ENCODE assay signal across 18 cellular contexts in genomic region chr5:80077317-80077716, GRCh38. TPM values are rescaled to one million over a fixed set of nuclear protein-coding genes. Genes with fewer than 3 reads are reported as not detected.
DNase-seq lines count a peak whose midpoint lies in the region; ATAC-seq and TF ChIP-seq lines count a peak whose summit lies in the region.
"Had no signal": no experiment of that assay in that cellular context is flagged by ENCODE, and none has a peak within 500 bp of the region (broad histone marks: within the 10 kb centered on the region; RNA-seq: fewer than 3 reads in every experiment).

No MANE protein-coding gene starts in this region.

- no CpG with 5 or more reads among the region's 2 CpGs for WGBS in neuronal stem cell (ENCODE audit: extremely low coverage in 2 of 2, insufficient read length in 2 of 2, insufficient replicate concordance in 1 of 2), 2 donors

- intact Hi-C loops in left ventricle myocardium inferior (cut with micrococcal nuclease) (no loop called here), gastrocnemius medialis (cut with DNase I; ENCODE audit: low total_unique reads) (no loop called here)

- no peak overlapping the region for H3K14ac ChIP-seq in neuronal stem cell (ENCODE audit: low read length)

- no peak overlapping the region for H3K4me3 ChIP-seq in cardiac muscle cell
- no peak overlapping the region for H3K4me3 ChIP-seq in left ventricle myocardium inferior
- H3K4me3 ChIP-seq in neuronal stem cell (ENCODE audit: low read length in 2 of 2): no peak overlapping the region
- no peak overlapping the region for H3K4me3 ChIP-seq in gastrocnemius medialis
- H3K4me3 ChIP-seq: A549, GM23248, HAP-1 had no signal

- no peak for ATAC-seq in HG03571 (IDR thresholded peaks at IDR 0.05; ENCODE audit: unreplicated experiment)
- no peak for ATAC-seq in gastrocnemius medialis

- no peak overlapping the region for H3K27ac Mint-ChIP-seq in activated naive CD8-positive, alpha-beta T cell treated with anti-CD3 and anti-CD28 coated beads for 36 hours
- H3K27ac Mint-ChIP-seq: CD4-positive, alpha-beta T cell had no signal

- TF ChIP-seq CTCF in cardiac muscle cell (IDR thresholded peaks at IDR 0.05; ENCODE audit: low read depth, low read length): no peak
- no peak for TF ChIP-seq CTCF in left ventricle myocardium inferior (IDR thresholded peaks at IDR 0.05; ENCODE audit: borderline replicate concordance)
- TF ChIP-seq CTCF in gastrocnemius medialis (IDR thresholded peaks at IDR 0.05 in 4 of 5, conservative IDR thresholded peaks at IDR 0.05 in 1 of 5): no peak

- no peaks in the 10 kb centered on the region for H3K4me1 Mint-ChIP-seq in activated naive CD8-positive, alpha-beta T cell treated with anti-CD3 and anti-CD28 coated beads for 36 hours

- no peak overlapping the region for H4K91ac ChIP-seq in neuronal stem cell (ENCODE audit: low read depth, low read length, poor library complexity)

- no peaks in the 10 kb centered on the region for H3K79me1 ChIP-seq in neuronal stem cell (ENCODE audit: low read depth, low read length)

- H3K23ac ChIP-seq in neuronal stem cell (ENCODE audit: low read depth, low read length, poor library complexity): peak overlapping the region; percentile 28

- no peak overlapping the region for H3K4me3 Mint-ChIP-seq in activated naive CD8-positive, alpha-beta T cell treated with anti-CD3 and anti-CD28 coated beads for 36 hours
- H3K4me3 Mint-ChIP-seq: CD4-positive, alpha-beta T cell had no signal

- H2BK12ac ChIP-seq in neuronal stem cell (ENCODE audit: low read length): no peak overlapping the region

- no peak overlapping the region for H2BK120ac ChIP-seq in neuronal stem cell (ENCODE audit: low read depth, low read length)

- no peak overlapping the region for H2BK5ac ChIP-seq in neuronal stem cell (ENCODE audit: low read length)

- no peak overlapping the region for H3K9ac ChIP-seq in neuronal stem cell (ENCODE audit: low read depth, low read length, poor library complexity)
- H3K9ac ChIP-seq: GM23248 had no signal

- no peaks in the 10 kb centered on the region for H3K36me3 ChIP-seq in cardiac muscle cell
- H3K36me3 ChIP-seq in left ventricle myocardium inferior: no peaks in the 10 kb centered on the region
- peaks cover under 1 to 1% of the 10 kb centered on the region in 2 donors for H3K36me3 ChIP-seq in neuronal stem cell (replicated peaks in 1 of 2; ENCODE audit: control insufficient read depth in 2 of 2, insufficient read depth in 2 of 2, low read length in 2 of 2)
- H3K36me3 ChIP-seq in gastrocnemius medialis: peaks cover 0 to 3% of the 10 kb centered on the region in 2 donors
- H3K36me3 ChIP-seq: HAP-1 had no signal

- in situ Hi-C loops in gastrocnemius medialis (cut with MboI; ENCODE audit: low sequenced_read_pairs in 4 of 4): loop anchor here in 1 of 4 donors (25.0 kb wide), 1 partner anchor 585 kb away; the partner anchor contains the start of genes DHFR and MSH3

- no peak overlapping the region for H2AK5ac ChIP-seq in neuronal stem cell (ENCODE audit: low read depth, low read length)

- H3K36me3 Mint-ChIP-seq in activated naive CD8-positive, alpha-beta T cell treated with anti-CD3 and anti-CD28 coated beads for 36 hours: no peaks in the 10 kb centered on the region

- no peak overlapping the region for H2BK15ac ChIP-seq in neuronal stem cell (ENCODE audit: low read length)

- H3K27me3 Mint-ChIP-seq in activated naive CD8-positive, alpha-beta T cell treated with anti-CD3 and anti-CD28 coated beads for 36 hours: no peaks in the 10 kb centered on the region
- H3K27me3 Mint-ChIP-seq: CD4-positive, alpha-beta T cell had no signal

- no peak overlapping the region for H2AFZ ChIP-seq in neuronal stem cell (ENCODE audit: low read length)
- H2AFZ ChIP-seq: GM23248 had no signal

- no peak overlapping the region for H3K18ac ChIP-seq in neuronal stem cell (ENCODE audit: low read length)

- H4K8ac ChIP-seq in neuronal stem cell (ENCODE audit: low read depth, low read length): no peak overlapping the region

- H3K27me3 ChIP-seq in cardiac muscle cell (no peaks in the 10 kb centered on the region), left ventricle myocardium inferior (ENCODE audit: low read depth) (no peaks in the 10 kb centered on the region), neuronal stem cell (ENCODE audit: control insufficient read depth in 3 of 3, insufficient read depth in 3 of 3, low read depth in 1 of 3, low read length in 3 of 3) (no peaks in the 10 kb centered on the region), gastrocnemius medialis (no peaks in the 10 kb centered on the region)

- peak; percentile 32 for DNase-seq in activated CD8-positive, alpha-beta memory T cell treated with anti-CD3 and anti-CD28 coated beads for 24 hours
- no peak for DNase-seq in activated CD8-positive, alpha-beta memory T cell treated with anti-CD3 and anti-CD28 coated beads, Interleukin-2, amount 50 U/mL, for 4 hours
- DNase-seq in cardiac muscle cell (ENCODE audit: low read depth in 1 of 2, low spot score in 1 of 2): no peak
- DNase-seq in left ventricle myocardium inferior: no peak
- DNase-seq in neuronal stem cell (ENCODE audit: low spot score): no peak
- DNase-seq in activated naive CD8-positive, alpha-beta T cell treated with anti-CD3 and anti-CD28 coated beads for 36 hours: no peak
- DNase-seq in gastrocnemius medialis: no peak
- DNase-seq: AML-193; CD4-positive, alpha-beta T cell; DMS153; DMS79; GDM1; GM23248 had no signal

- H3K4me1 ChIP-seq in cardiac muscle cell (ENCODE audit: low read depth): peaks cover 11% of the 10 kb centered on the region
- H3K4me1 ChIP-seq in left ventricle myocardium inferior: peaks cover 24% of the 10 kb centered on the region
- H3K4me1 ChIP-seq in neuronal stem cell (ENCODE audit: control insufficient read depth in 2 of 2, insufficient read depth in 1 of 2, low read depth in 1 of 2, low read length in 2 of 2): no peaks in the 10 kb centered on the region
- peaks cover under 1 to 2% of the 10 kb centered on the region in 2 donors for H3K4me1 ChIP-seq in gastrocnemius medialis
- H3K4me1 ChIP-seq: A549, HAP-1 had no signal

- H3K4me2 ChIP-seq in neuronal stem cell (ENCODE audit: insufficient read depth, low read length, poor library complexity, severe bottlenecking): no peak overlapping the region
- H3K4me2 ChIP-seq: A549 had no signal

- H3K4ac ChIP-seq in neuronal stem cell (ENCODE audit: low read length): no peak overlapping the region

- H3K9me3 ChIP-seq in cardiac muscle cell (ENCODE audit: low read depth) (no peaks in the 10 kb centered on the region), left ventricle myocardium inferior (replicated peaks) (no peaks in the 10 kb centered on the region), neuronal stem cell (replicated peaks in 1 of 2; ENCODE audit: control insufficient read depth in 2 of 2, insufficient read depth in 1 of 2, low read depth in 1 of 2, low read length in 2 of 2) (no peaks in the 10 kb centered on the region), gastrocnemius medialis (no peaks in the 10 kb centered on the region)
- H3K9me3 ChIP-seq: A549, HAP-1 had no signal

- no peaks in the 10 kb centered on the region for H3K9me3 Mint-ChIP-seq in activated naive CD8-positive, alpha-beta T cell treated with anti-CD3 and anti-CD28 coated beads for 36 hours
- H3K9me3 Mint-ChIP-seq: CD4-positive, alpha-beta T cell had no signal

- H3K27ac ChIP-seq in cardiac muscle cell (peak overlapping the region; percentile 50), left ventricle myocardium inferior (replicated peaks) (peak overlapping the region; percentile 42), neuronal stem cell (replicated peaks; ENCODE audit: low read length) (no peak overlapping the region), gastrocnemius medialis (no peak overlapping the region)
- H3K27ac ChIP-seq: 22Rv1, A549, C4-2B, GM23248 had no signal

- no peak for TF ChIP-seq POLR2A in gastrocnemius medialis (IDR thresholded peaks at IDR 0.05)

RNA-seq across cellular contexts. Expression of gene THBS4, which starts 42.2 kb away (rescaled TPM):
- total RNA-seq in cardiac muscle cell (25.6 and 27.2 TPM in 2 replicates), left ventricle myocardium inferior (51.4 TPM), gastrocnemius medialis (100 to 1,000 TPM in 1 of 4 donors, 10 to 100 TPM in 3; 23.3 to 336 (median 38.4) TPM)
- 34.4 and 35.7 TPM in 2 replicates for polyA plus RNA-seq in cardiac muscle cell
- polyA plus RNA-seq in neuronal stem cell (2013, experiment 1 of 2): 14.2 TPM
- 15.3 TPM for polyA plus RNA-seq in neuronal stem cell (2013, experiment 2 of 2)
- under 1 TPM; 0.41 to 0.76 TPM for total RNA-seq in activated naive CD8-positive, alpha-beta T cell treated with anti-CD3 and anti-CD28 coated beads for 36 hours

Comparison
In these comparisons a context has a peak if more than half of its experiments do, and no peak if none do; other contexts are left out.
1. H3K27ac ChIP-seq: peak in cardiac muscle cell (single experiment) and left ventricle myocardium inferior (single experiment); none in neuronal stem cell (single experiment) and gastrocnemius medialis (0 of 4).
2. RNA of gene THBS4, which starts 42.2 kb away (total RNA-seq): 51.4 TPM in left ventricle myocardium inferior (single experiment), 23.3 to 336 TPM in gastrocnemius medialis and 25.6 to 27.2 TPM in cardiac muscle cell; 0.41 to 0.76 TPM in activated naive CD8-positive, alpha-beta T cell treated with anti-CD3 and anti-CD28 coated beads for 36 hours; every median in the first group is over 10 times any median in the second.